8 cellular contexts compared by ENCODE assay signal in genomic region chr1:32273389-32274208, GRCh38. TPM values are rescaled to one million over a fixed set of nuclear protein-coding genes. Genes with fewer than 3 reads are reported as not detected.
A peak's percentile ranks its signal among the peaks of the same experiment; 100 is the strongest.
DNase-seq lines count a peak whose midpoint lies in the region; ATAC-seq and TF ChIP-seq lines count a peak whose summit lies in the region.

No MANE protein-coding gene starts in this region.

- intact Hi-C loops in testis (cut with DNase I; ENCODE audit: low total_unique reads): no loop called here

- ATAC-seq in esophagus mucosa (peak; percentile 26), GM19324 (IDR thresholded peaks at IDR 0.05; ENCODE audit: low FRiP score, unreplicated experiment) (no peak)

- H3K9me3 ChIP-seq in testis: no peaks in the 10 kb centered on the region

- DNase-seq in NCI-H2196 (lab: John Stamatoyannopoulos, UW; ENCODE audit: unreplicated experiment): peak; percentile 28
- DNase-seq in NCI-H2196 treated with DMSO at 0.1 percent for 48 hours (lab: John Stamatoyannopoulos, UW; ENCODE audit: unreplicated experiment): no peak
- DNase-seq in activated CD4-positive, alpha-beta T cell treated with anti-CD3 and anti-CD28 coated beads for 1 hour: peak; percentile 82
- DNase-seq in stimulated activated CD8-positive, alpha-beta memory T cell treated with anti-CD3 and anti-CD28 coated beads, Interleukin-12 subunit alpha, Interleukin-12 subunit beta, amount 100 ng/mL, for 1 hour (ENCODE audit: low read depth): peak; percentile 81
- DNase-seq in D341Med (ENCODE audit: low spot score): no peak
- DNase-seq in testis: no peak

- no peak overlapping the region for H3K27ac ChIP-seq in testis

- no peak for TF ChIP-seq CTCF in testis (IDR thresholded peaks at IDR 0.05)

- no peak for TF ChIP-seq POLR2A in testis (IDR thresholded peaks at IDR 0.05)

- H3K4me1 ChIP-seq in testis: no peaks in the 10 kb centered on the region

- 38 to 44% methylated on average over 10 of the region's 10 CpGs for WGBS in testis, 2 donors

- no peak overlapping the region for H3K4me3 ChIP-seq in testis

- no peaks in the 10 kb centered on the region for H3K27me3 ChIP-seq in testis

- no peaks in the 10 kb centered on the region for H3K36me3 ChIP-seq in testis (ENCODE audit: low read depth, missing control alignments)

RNA-seq across cellular contexts. Expression of gene HDAC1, which starts 18.3 kb away (rescaled TPM):
- total RNA-seq in esophagus mucosa (108 TPM), testis (10 to 100 TPM; 83.1 to 99.2 TPM)
- polyA plus RNA-seq in testis (ENCODE audit: insufficient read depth, low read depth, low replicate concordance): 91.6 TPM

RNA-seq across cellular contexts. Expression of gene LCK, which starts 22.5 kb away (rescaled TPM):
- 1.00 TPM for total RNA-seq in esophagus mucosa
- 1 to 10 TPM in 1 of 2 donors, under 1 TPM in 1; 0.79 to 3.2 TPM for total RNA-seq in testis
- polyA plus RNA-seq in testis (ENCODE audit: insufficient read depth, low read depth, low replicate concordance): 4.3 TPM

RNA-seq across cellular contexts. Expression of gene FAM167B, which starts 26.6 kb away (rescaled TPM):
- total RNA-seq in esophagus mucosa (1.5 TPM), testis (1 to 10 TPM in 1 of 2 donors, under 1 TPM in 1; 0.99 to 1.6 TPM)
- polyA plus RNA-seq in testis (ENCODE audit: insufficient read depth, low read depth, low replicate concordance): 1.6 TPM

RNA-seq across cellular contexts. Expression of gene EIF3I, which starts 51.4 kb away (rescaled TPM):
- total RNA-seq in esophagus mucosa (175 TPM), testis (100 to 1,000 TPM in 1 of 2 donors, 10 to 100 TPM in 1; 97.7 to 140 TPM)
- 140 TPM for polyA plus RNA-seq in testis (ENCODE audit: insufficient read depth, low read depth, low replicate concordance)

RNA-seq across cellular contexts. Expression of gene TMEM234, which starts 51.4 kb away (rescaled TPM):
- total RNA-seq in esophagus mucosa (11.0 TPM), testis (10 to 100 TPM; 35.9 to 58.3 TPM)
- polyA plus RNA-seq in testis (ENCODE audit: insufficient read depth, low read depth, low replicate concordance): 31.8 TPM

Comparison
In these comparisons a context has a peak if more than half of its experiments do, and no peak if none do; other contexts are left out.
1. DNase-seq: peak in NCI-H2196 (single experiment), activated CD4-positive, alpha-beta T cell treated with anti-CD3 and anti-CD28 coated beads for 1 hour (single experiment) and stimulated activated CD8-positive, alpha-beta memory T cell treated with anti-CD3 and anti-CD28 coated beads, Interleukin-12 subunit alpha, Interleukin-12 subunit beta, amount 100 ng/mL, for 1 hour (single experiment); none in NCI-H2196 treated with DMSO at 0.1 percent for 48 hours (single experiment), D341Med (single experiment) and testis (single experiment).